Comparison of ENCODE assay signal across 8 cellular contexts in the genomic region with DNA sequence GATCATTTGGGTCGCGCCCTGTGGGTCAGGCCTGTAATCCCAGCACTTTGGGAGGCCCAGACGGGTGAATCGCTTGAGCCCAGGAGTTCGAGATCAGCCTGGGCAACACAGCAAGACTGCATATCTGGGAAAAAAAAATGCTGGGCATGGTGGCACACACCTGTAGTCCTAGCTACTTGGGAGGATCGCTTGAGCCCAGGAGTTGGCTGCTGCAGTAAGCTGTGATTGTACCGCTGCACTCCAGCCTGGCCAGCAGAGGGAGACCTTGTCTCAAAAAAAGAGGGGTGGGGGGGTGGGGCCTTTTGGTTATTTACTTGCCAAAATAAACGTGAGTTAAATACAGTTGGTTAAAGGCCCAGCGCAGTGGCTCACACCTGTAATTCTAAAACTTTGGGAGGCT. TPM values are rescaled to one million over a fixed set of nuclear protein-coding genes. Genes with fewer than 3 reads are reported as not detected.
DNase-seq lines count a peak whose midpoint lies in the region; ATAC-seq lines count a peak whose summit lies in the region.

No MANE protein-coding gene starts in this region.

- H3K36me3 Mint-ChIP-seq in activated CD4-positive, alpha-beta memory T cell treated with anti-CD3 and anti-CD28 coated beads for 36 hours = peaks cover 22% of the 10 kb centered on the region

- no peaks in the 10 kb centered on the region for H3K4me1 Mint-ChIP-seq in activated CD4-positive, alpha-beta memory T cell treated with anti-CD3 and anti-CD28 coated beads for 36 hours (ENCODE audit: low read depth)

- ATAC-seq in left colon (peak; percentile 36), GM21528 (IDR thresholded peaks at IDR 0.05; ENCODE audit: low FRiP score, unreplicated experiment) (no peak), HG03108 (IDR thresholded peaks at IDR 0.05; ENCODE audit: unreplicated experiment) (no peak), GM19455 (IDR thresholded peaks at IDR 0.05; ENCODE audit: unreplicated experiment) (no peak)

- H3K27me3 Mint-ChIP-seq in activated CD4-positive, alpha-beta memory T cell treated with anti-CD3 and anti-CD28 coated beads for 36 hours = no peaks in the 10 kb centered on the region

- H3K27ac Mint-ChIP-seq in activated CD4-positive, alpha-beta memory T cell treated with anti-CD3 and anti-CD28 coated beads for 36 hours = no peak overlapping the region

- H3K9me3 Mint-ChIP-seq in activated CD4-positive, alpha-beta memory T cell treated with anti-CD3 and anti-CD28 coated beads for 36 hours = peaks cover 42% of the 10 kb centered on the region

- no peak overlapping the region for H3K4me3 Mint-ChIP-seq in activated CD4-positive, alpha-beta memory T cell treated with anti-CD3 and anti-CD28 coated beads for 36 hours

- POLR2A ChIA-PET in activated CD4-positive, alpha-beta memory T cell treated with anti-CD3 and anti-CD28 coated beads for 36 hours (lab: Charles Lee) = interaction anchor here (0.5 kb wide), 1 partner anchor 99 kb away, joined by 5 read pairs; no protein-coding TSS in a partner anchor

- CTCF ChIA-PET in activated CD4-positive, alpha-beta memory T cell treated with anti-CD3 and anti-CD28 coated beads for 36 hours (lab: Charles Lee) = interaction anchor here (0.7 to 1.5 kb wide), 5 partner anchors 10 to 295 kb away, joined by 3 to 6 read pairs (median 3); a partner anchor contains a TSS

- DNase-seq in DMS 273 treated with DMSO at 0.1 percent for 48 hours (lab: John Stamatoyannopoulos, UW) (peak; percentile 18), left colon (no peak), putamen (ENCODE audit: low spot score) (no peak)
- DNase-seq in Jurkat, Clone E6-1 (ENCODE audit: low read depth, low spot score) = peak; percentile 22
- peak; percentile 63 for DNase-seq in activated CD4-positive, alpha-beta memory T cell treated with anti-CD3 and anti-CD28 coated beads for 36 hours

- H3K4me3 ChIP-seq in Jurkat, Clone E6-1 (ENCODE audit: low read length) = no peak overlapping the region

- intact Hi-C loops in activated CD4-positive, alpha-beta memory T cell treated with anti-CD3 and anti-CD28 coated beads for 36 hours (cut with micrococcal nuclease) = loop anchor here (1.0 kb wide), 1 partner anchor 300 kb away; a partner anchor contains a TSS
- intact Hi-C loops in left colon (cut with DNase I, micrococcal nuclease) = no loop called here

RNA-seq across cellular contexts. Expression of a gene that starts 9.8 kb away (rescaled TPM):
- polyA plus RNA-seq in Jurkat, Clone E6-1 (2012; ENCODE audit: insufficient read depth, insufficient read length) = not detected
- 10 to 100 TPM; 39.6 to 45.4 TPM for total RNA-seq in activated CD4-positive, alpha-beta memory T cell treated with anti-CD3 and anti-CD28 coated beads for 36 hours
- total RNA-seq in left colon = 10 to 100 TPM; 17.6 to 29.9 TPM

RNA-seq across cellular contexts. Expression of a gene that starts 36.0 kb away (rescaled TPM):
- 6.0 TPM for polyA plus RNA-seq in Jurkat, Clone E6-1 (2012; ENCODE audit: insufficient read depth, insufficient read length)
- total RNA-seq in activated CD4-positive, alpha-beta memory T cell treated with anti-CD3 and anti-CD28 coated beads for 36 hours = 10 to 100 TPM; 19.1 to 19.6 TPM
- total RNA-seq in left colon = 10 to 100 TPM; 14.4 to 17.4 TPM

RNA-seq across cellular contexts. Expression of a gene that starts 59.9 kb away (rescaled TPM):
- 0.12 TPM for polyA plus RNA-seq in Jurkat, Clone E6-1 (2012; ENCODE audit: insufficient read depth, insufficient read length)
- 1 to 10 TPM; 3.7 to 3.9 TPM for total RNA-seq in activated CD4-positive, alpha-beta memory T cell treated with anti-CD3 and anti-CD28 coated beads for 36 hours
- 1 to 10 TPM; 3.5 to 4.1 TPM for total RNA-seq in left colon

Comparison
In these comparisons a context has a peak if more than half of its experiments do, and no peak if none do; other contexts are left out.
1. DNase-seq: peak in DMS 273 treated with DMSO at 0.1 percent for 48 hours (single experiment), Jurkat, Clone E6-1 (single experiment) and activated CD4-positive, alpha-beta memory T cell treated with anti-CD3 and anti-CD28 coated beads for 36 hours (single experiment); none in left colon (0 of 2) and putamen (single experiment).